In genomic region chr9:82680179-82680935, GRCh38 we compare ENCODE assay signal across 29 cellular contexts.
DNase-seq lines count a peak whose midpoint lies in the region; ATAC-seq, FAIRE-seq and TF ChIP-seq lines count a peak whose summit lies in the region.
"Had no signal": no experiment of that assay in that cellular context is flagged by ENCODE, and none has a peak within 500 bp of the region (broad histone marks: within the 10 kb centered on the region; RNA-seq: fewer than 3 reads in every experiment).

No MANE protein-coding gene starts in this region.

- H3K4me3 Mint-ChIP-seq in GM23338: no peak overlapping the region
- H3K4me3 Mint-ChIP-seq: activated CD4-positive, alpha-beta memory T cell treated with anti-CD3 and anti-CD28 coated beads for 36 hours; activated T-helper 1 cell treated with anti-CD3 and anti-CD28 coated beads, Interleukin-12 subunit alpha, Interleukin-12 subunit beta, Interleukin-2, Interleukin-4 antibody, amounts not matched to agents 30 ng/mL and 10 ng/mL and 1 ng/mL, durations not matched to agents 14 hours and 24 hours and 36 hours; CD4-positive, CD25-positive, alpha-beta regulatory T cell; stimulated activated memory B cell treated with anti-CD40 and anti-IgM and Interleukin-4, amounts not matched to agents 10 μg/mL and 1 μg/mL and 100 μg/mL, for 72 hours; T-cell; type B pancreatic cell had no signal

- H3K9me3 Mint-ChIP-seq in GM23338: peaks cover 2% of the 10 kb centered on the region; the same call in 1 of the 3 replicates
- H3K9me3 Mint-ChIP-seq: activated T-helper 1 cell treated with anti-CD3 and anti-CD28 coated beads, Interleukin-12 subunit alpha, Interleukin-12 subunit beta, Interleukin-2, Interleukin-4 antibody, amounts not matched to agents 30 ng/mL and 10 ng/mL and 1 ng/mL, durations not matched to agents 14 hours and 24 hours and 36 hours; type B pancreatic cell had no signal

- 0 out of 3 replicates have a peak, but pooled peaks have one; percentile 23 for ATAC-seq in GM23338
- ATAC-seq in HG02852 (IDR thresholded peaks at IDR 0.05; ENCODE audit: unreplicated experiment): no peak
- ATAC-seq: left lung; sciatic nerve; stimulated activated memory B cell treated with anti-CD40 and anti-IgM and Interleukin-4, amounts not matched to agents 10 μg/mL and 1 μg/mL and 100 μg/mL, for 72 hours; T-cell had no signal

- H3K4me3 ChIP-seq in GM23338 (no peak overlapping the region), epithelial cell of esophagus (ENCODE audit: low read length) (no peak overlapping the region)
- H3K4me3 ChIP-seq: left lung had no signal

- H2AFZ ChIP-seq in GM23338: no peak overlapping the region

- H4K20me1 ChIP-seq in GM23338 (replicated peaks; ENCODE audit: insufficient read depth): no peaks in the 10 kb centered on the region

- no peak overlapping the region for H3K27ac ChIP-seq in GM23338 (ENCODE audit: low read depth)
- H3K27ac ChIP-seq: epithelial cell of prostate, left lung had no signal

- no peak for FAIRE-seq in urothelium cell line (lab: Jason Lieb, UNC)
- FAIRE-seq: G401.6, TTC549 had no signal

- H3K4me1 ChIP-seq in GM23338 (ENCODE audit: insufficient read depth): 0 out of 2 replicates have a peak, but pooled peaks cover 4% of the 10 kb centered on the region
- H3K4me1 ChIP-seq: left lung had no signal

- H3F3A ChIP-seq in GM23338 (replicated peaks; ENCODE audit: low read depth): no peaks in the 10 kb centered on the region

- H3K27me3 Mint-ChIP-seq in GM23338 (ENCODE audit: insufficient read depth, low read depth, poor library complexity): peaks cover 1% of the 10 kb centered on the region
- H3K27me3 Mint-ChIP-seq: activated CD4-positive, alpha-beta memory T cell treated with anti-CD3 and anti-CD28 coated beads for 36 hours; CD4-positive, CD25-positive, alpha-beta regulatory T cell; stimulated activated memory B cell treated with anti-CD40 and anti-IgM and Interleukin-4, amounts not matched to agents 10 μg/mL and 1 μg/mL and 100 μg/mL, for 72 hours; T-cell had no signal

- no peak overlapping the region for H3K4me2 ChIP-seq in GM23338

- no peaks in the 10 kb centered on the region for H3K4me1 Mint-ChIP-seq in GM23338
- H3K4me1 Mint-ChIP-seq: CD4-positive, CD25-positive, alpha-beta regulatory T cell; stimulated activated memory B cell treated with anti-CD40 and anti-IgM and Interleukin-4, amounts not matched to agents 10 μg/mL and 1 μg/mL and 100 μg/mL, for 72 hours; T-cell had no signal

- peaks cover 13% of the 10 kb centered on the region for H3K9me2 ChIP-seq in GM23338 (ENCODE audit: insufficient read depth)

- TF ChIP-seq CTCF in GM23338 (conservative IDR thresholded peaks at IDR 0.05; ENCODE audit: low read depth in 2 of 2) (no peak), epithelial cell of esophagus (IDR thresholded peaks at IDR 0.05; ENCODE audit: insufficient read depth, low read depth, low read length, missing control alignments) (no peak)

- H3K36me3 Mint-ChIP-seq in GM23338 (ENCODE audit: low read depth): no peaks in the 10 kb centered on the region
- H3K36me3 Mint-ChIP-seq: activated CD4-positive, alpha-beta memory T cell treated with anti-CD3 and anti-CD28 coated beads for 36 hours; CD4-positive, CD25-positive, alpha-beta regulatory T cell; stimulated activated memory B cell treated with anti-CD40 and anti-IgM and Interleukin-4, amounts not matched to agents 10 μg/mL and 1 μg/mL and 100 μg/mL, for 72 hours; T-cell; type B pancreatic cell had no signal

- H3K36me3 ChIP-seq in GM23338 (ENCODE audit: insufficient read depth): no peaks in the 10 kb centered on the region
- H3K36me3 ChIP-seq: left lung had no signal

- no peaks in the 10 kb centered on the region for H3K79me2 ChIP-seq in GM23338 (replicated peaks; ENCODE audit: insufficient read depth)

- DNase-seq in GM23338 (ENCODE audit: low spot score): no peak
- peak; percentile 45 for DNase-seq in NCI-H1694 (lab: John Stamatoyannopoulos, UW)
- peak; percentile 27 for DNase-seq in NCI-H524 treated with DMSO at 0.1 percent for 48 hours (lab: John Stamatoyannopoulos, UW)
- peak; percentile 19 for DNase-seq in epithelial cell of esophagus (ENCODE audit: low read depth)
- no peak for DNase-seq in urothelium cell line (ENCODE audit: low spot score)
- DNase-seq in C1 segment of cervical spinal cord (lab: John Stamatoyannopoulos, UW): no peak
- DNase-seq: activated CD4-positive, alpha-beta memory T cell treated with anti-CD3 and anti-CD28 coated beads for 36 hours; activated CD4-positive, CD25-positive, alpha-beta regulatory T cell treated with anti-CD3 and anti-CD28 coated beads, Interleukin-2, amount 50 U/mL, for 72 hours; activated CD8-positive, alpha-beta memory T cell treated with anti-CD3 and anti-CD28 coated beads, Interleukin-2, amount 50 U/mL, for 4 hours; activated naive CD4-positive, alpha-beta T cell treated with anti-CD3 and anti-CD28 coated beads, Interleukin-2, amount 50 U/mL, for 16 hours; amniotic stem cell; CD4-positive, CD25-positive, alpha-beta regulatory T cell; Kasumi-1; left lung; NCI-H2081 treated with DMSO at 0.1 percent for 48 hours; NK-92 treated with Interleukin-12 subunit alpha and Interleukin-12 subunit beta, amount 100 ng/mL, for 24 hours; SHP77 treated with DMSO at 0.1 percent for 48 hours; stimulated activated CD4-positive, alpha-beta T cell treated with anti-CD3 and anti-CD28 coated beads, Interleukin-12 subunit alpha, Interleukin-12 subunit beta, amount 100 ng/mL, for 4 hours; stimulated activated CD4-positive, alpha-beta T cell treated with anti-CD3 and anti-CD28 coated beads, Interleukin-4, amount 100 ng/mL, for 4 hours; substantia nigra; T-cell had no signal

- H3K27me3 ChIP-seq in GM23338 (ENCODE audit: insufficient read depth): no peaks in the 10 kb centered on the region
- H3K27me3 ChIP-seq: left lung had no signal

- no peak overlapping the region; the same call in 1 of the 2 replicates for H3K27ac Mint-ChIP-seq in GM23338
- H3K27ac Mint-ChIP-seq: activated CD4-positive, alpha-beta memory T cell treated with anti-CD3 and anti-CD28 coated beads for 36 hours; activated T-helper 1 cell treated with anti-CD3 and anti-CD28 coated beads, Interleukin-12 subunit alpha, Interleukin-12 subunit beta, Interleukin-2, Interleukin-4 antibody, amounts not matched to agents 30 ng/mL and 10 ng/mL and 1 ng/mL, durations not matched to agents 14 hours and 24 hours and 36 hours; CD4-positive, CD25-positive, alpha-beta regulatory T cell; stimulated activated memory B cell treated with anti-CD40 and anti-IgM and Interleukin-4, amounts not matched to agents 10 μg/mL and 1 μg/mL and 100 μg/mL, for 72 hours; T-cell; type B pancreatic cell had no signal

TF ChIP-seq in GM23338, 12 proteins besides CTCF, POLR2A, EP300 and RAD21:
- TF ChIP-seq ZNF331 (CRISPR knock-in tag; IDR thresholded peaks at IDR 0.05; ENCODE audit: low read depth) (no peak), EZH2phosphoT487 (IDR thresholded peaks at IDR 0.05; ENCODE audit: unreplicated experiment) (no peak), STAT1 (IDR thresholded peaks at IDR 0.05; ENCODE audit: unreplicated experiment) (no peak), REST (IDR thresholded peaks at IDR 0.05; ENCODE audit: unreplicated experiment) (no peak), NANOG (IDR thresholded peaks at IDR 0.05; ENCODE audit: borderline replicate concordance) (no peak), ETS1 (IDR thresholded peaks at IDR 0.05) (no peak), ZNF114 (CRISPR knock-in tag; IDR thresholded peaks at IDR 0.05) (no peak)

Comparison
In these comparisons a context has a peak if more than half of its experiments do, and no peak if none do; other contexts are left out.
1. DNase-seq: peak in NCI-H1694 (single experiment), NCI-H524 treated with DMSO at 0.1 percent for 48 hours (single experiment) and epithelial cell of esophagus (single experiment); none in GM23338 (single experiment), urothelium cell line (single experiment) and C1 segment of cervical spinal cord (0 of 14).